ENCODE assay signal across 15 cellular contexts in the genomic region with DNA sequence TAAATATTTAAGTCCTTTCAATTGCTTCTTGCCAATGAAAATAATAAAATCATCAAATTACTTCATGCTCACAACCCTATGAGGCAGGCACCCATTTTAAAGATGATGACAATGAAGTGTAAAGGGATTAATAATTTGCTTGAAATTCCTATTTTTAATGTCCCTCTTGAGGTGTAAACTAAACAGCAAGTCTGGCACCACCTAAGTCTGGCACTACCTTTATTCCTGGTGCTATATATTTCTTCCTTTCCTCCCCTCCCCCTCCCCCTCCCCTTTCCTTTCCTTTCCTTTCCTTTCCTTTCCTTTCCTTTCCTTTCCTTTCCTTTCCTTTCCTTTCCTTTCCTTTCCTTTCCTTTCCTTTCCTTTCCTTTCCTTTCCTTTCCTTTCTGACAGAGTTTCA. TPM values are rescaled to one million over a fixed set of nuclear protein-coding genes. Genes with fewer than 3 reads are reported as not detected.
A peak's percentile ranks its signal among the peaks of the same experiment; 100 is the strongest.
DNase-seq lines count a peak whose midpoint lies in the region; ATAC-seq, FAIRE-seq and TF ChIP-seq lines count a peak whose summit lies in the region.
"Had no signal": no experiment of that assay in that cellular context is flagged by ENCODE, and none has a peak within 500 bp of the region (broad histone marks: within the 10 kb centered on the region; RNA-seq: fewer than 3 reads in every experiment).

No MANE protein-coding gene starts in this region.

- CTCF ChIA-PET in HepG2 (lab: Yijun Ruan, JAX; ENCODE audit: low intra/inter-chr PET ratio, low total read pairs), result no interaction called here
- CTCF ChIA-PET in WTC11 (lab: Charles Lee), result no interaction called here
- CTCF ChIA-PET in endothelial cell of umbilical vein (lab: Charles Lee), result interaction anchor here (1.2 to 2.5 kb wide), 3 partner anchors 10 to 128 kb away, joined by 5 to 12 read pairs (median 5); no protein-coding TSS in a partner anchor

- in situ Hi-C loops in HepG2 (cut with HindIII; ENCODE audit: extremely low pct_ligation_motif_present, low pct_unique_long_range_greater_than_20kb), result no loop called here

- no peaks in the 10 kb centered on the region for H3K4me1 ChIP-seq in HepG2 (ENCODE audit: insufficient read depth, low read length)
- no peaks in the 10 kb centered on the region for H3K4me1 ChIP-seq in right lobe of liver
- peaks cover 34% of the 10 kb centered on the region for H3K4me1 ChIP-seq in endothelial cell of umbilical vein (ENCODE audit: control insufficient read depth, extremely low read depth, insufficient read depth, low read length)
- peaks cover 0 to 2% of the 10 kb centered on the region in 2 donors for H3K4me1 ChIP-seq in neuronal stem cell (ENCODE audit: control insufficient read depth in 2 of 2, insufficient read depth in 1 of 2, low read depth in 1 of 2, low read length in 2 of 2)
- no peaks in the 10 kb centered on the region for H3K4me1 ChIP-seq in aorta (ENCODE audit: control insufficient read depth in 1 of 2, insufficient read depth in 2 of 2, low read length in 2 of 2)
- H3K4me1 ChIP-seq: BLaER1 treated with 17β-estradiol and CSF1 and Interleukin-3, amounts not matched to agents 10 nM and 100 nM had no signal

- H3K36me3 Mint-ChIP-seq in WTC11, result peaks cover 65% of the 10 kb centered on the region

- no TSS peak for BruUV-seq in HepG2 (replicated peaks; lab: Mats Ljungman, UMichigan)
- BruUV-seq in endothelial cell of umbilical vein (replicated peaks; lab: Mats Ljungman, UMichigan), result no TSS peak

- H3K4me3 Mint-ChIP-seq in WTC11, result no peak overlapping the region
- H3K4me3 Mint-ChIP-seq: B cell; CD8-positive, alpha-beta T cell had no signal

- no peak overlapping the region for H4K91ac ChIP-seq in neuronal stem cell (ENCODE audit: low read depth, low read length, poor library complexity)

- H2BK5ac ChIP-seq in neuronal stem cell (ENCODE audit: low read length), result no peak overlapping the region

- H2BK12ac ChIP-seq in neuronal stem cell (ENCODE audit: low read length), result no peak overlapping the region

- H3K27me3 Mint-ChIP-seq in WTC11 (ENCODE audit: low read depth), result no peaks in the 10 kb centered on the region

- intact Hi-C loops in HepG2 (cut with micrococcal nuclease; ENCODE audit: unreplicated experiment) (no loop called here), right lobe of liver (cut with DNase I) (no loop called here), endothelial cell of umbilical vein (cut with micrococcal nuclease) (loop anchor here (1.0 kb wide), 2 partner anchors 11 to 38 kb away; no protein-coding TSS in a partner anchor), aorta (cut with DNase I) (no loop called here)

- H3K14ac ChIP-seq in neuronal stem cell (ENCODE audit: low read length), result no peak overlapping the region

- peaks cover 22% of the 10 kb centered on the region for H3K9me3 Mint-ChIP-seq in WTC11

- no peaks in the 10 kb centered on the region; the same call in 1 of the 2 replicates for H3K9me3 ChIP-seq in HepG2 (ENCODE audit: low read length)
- no peaks in the 10 kb centered on the region for H3K9me3 ChIP-seq in right lobe of liver
- H3K9me3 ChIP-seq in endothelial cell of umbilical vein (replicated peaks; ENCODE audit: control insufficient read depth, insufficient read depth, low read length), result no peaks in the 10 kb centered on the region
- peaks cover 4 to 5% of the 10 kb centered on the region in 2 donors for H3K9me3 ChIP-seq in neuronal stem cell (replicated peaks in 1 of 2; ENCODE audit: control insufficient read depth in 2 of 2, insufficient read depth in 1 of 2, low read depth in 1 of 2, low read length in 2 of 2)
- H3K9me3 ChIP-seq in aorta (ENCODE audit: control insufficient read depth, low read length), result no peaks in the 10 kb centered on the region

- TF ChIP-seq EP300 in HepG2 (IDR thresholded peaks at IDR 0.05; ENCODE audit: low read depth in 2 of 2, low read length in 2 of 2), result no peak
- no peak for TF ChIP-seq EP300 in HepG2 (CRISPR knock-in tag; IDR thresholded peaks at IDR 0.05; ENCODE audit: borderline replicate concordance)

- no peak overlapping the region for H3K18ac ChIP-seq in neuronal stem cell (ENCODE audit: low read length)

- H2AK5ac ChIP-seq in neuronal stem cell (ENCODE audit: low read depth, low read length), result no peak overlapping the region

- dilution Hi-C loops in endothelial cell of umbilical vein (cut with MboI; ENCODE audit: extremely low pct_ligation_motif_present, low sequenced_read_pairs), result no loop called here

- H4K20me1 ChIP-seq in HepG2 (ENCODE audit: insufficient read depth, low read length) (no peaks in the 10 kb centered on the region), endothelial cell of umbilical vein (replicated peaks; ENCODE audit: control insufficient read depth, extremely low read depth, insufficient read depth, low read length) (no peaks in the 10 kb centered on the region)

- H3K9ac ChIP-seq in HepG2 (ENCODE audit: insufficient read depth, low read depth, low read length), result no peak overlapping the region
- no peak overlapping the region for H3K9ac ChIP-seq in endothelial cell of umbilical vein (replicated peaks; ENCODE audit: extremely low read depth, insufficient read depth, low read length)
- no peak overlapping the region for H3K9ac ChIP-seq in neuronal stem cell (ENCODE audit: low read depth, low read length, poor library complexity)
- H3K9ac ChIP-seq: BLaER1 treated with 17β-estradiol and CSF1 and Interleukin-3, amounts not matched to agents 10 nM and 100 nM had no signal

- H3K4me3 ChIP-seq in HepG2 (replicated peaks in 1 of 3; ENCODE audit: insufficient read depth in 1 of 3, low read depth in 2 of 3, low read length in 3 of 3), result no peak overlapping the region
- H3K4me3 ChIP-seq in right lobe of liver, result no peak overlapping the region
- no peak overlapping the region for H3K4me3 ChIP-seq in endothelial cell of umbilical vein (replicated peaks in 1 of 3; ENCODE audit: insufficient read depth in 1 of 3, low read depth in 1 of 3, low read length in 3 of 3)
- H3K4me3 ChIP-seq in neuronal stem cell (ENCODE audit: low read length in 2 of 2), result no peak overlapping the region
- H3K4me3 ChIP-seq in aorta (ENCODE audit: low read length in 2 of 2), result no peak overlapping the region
- H3K4me3 ChIP-seq: BLaER1 treated with 17β-estradiol and CSF1 and Interleukin-3, amounts not matched to agents 10 nM and 100 nM; HAP-1 had no signal

- no peak for TF ChIP-seq POLR2A in HepG2 (IDR thresholded peaks at IDR 0.05; ENCODE audit: insufficient read depth in 1 of 2, low read depth in 2 of 2, low read length in 2 of 2)
- no peak for TF ChIP-seq POLR2A in right lobe of liver (IDR thresholded peaks at IDR 0.05)
- TF ChIP-seq POLR2A in endothelial cell of umbilical vein (IDR thresholded peaks at IDR 0.05; ENCODE audit: low read depth, low read length), result no peak

- TF ChIP-seq CTCF in HepG2 (CRISPR knock-in tag; IDR thresholded peaks at IDR 0.05) (no peak), right lobe of liver (IDR thresholded peaks at IDR 0.05) (no peak), WTC11 (IDR thresholded peaks at IDR 0.05) (no peak), endothelial cell of umbilical vein (IDR thresholded peaks at IDR 0.05; ENCODE audit: extremely low read depth in 1 of 2, insufficient read depth in 1 of 2, low read depth in 1 of 2, low read length in 2 of 2) (no peak)

- no peak for DNase-seq in HepG2 (ENCODE audit: low spot score)
- no peak for DNase-seq in right lobe of liver
- DNase-seq in WTC11 (ENCODE audit: low spot score), result no peak
- no peak for DNase-seq in endothelial cell of umbilical vein (ENCODE audit: low read depth, low spot score)
- DNase-seq in neuronal stem cell (ENCODE audit: low spot score), result no peak
- no peak for DNase-seq in aorta
- DNase-seq: Calu3; CD8-positive, alpha-beta T cell; DMS79 treated with DMSO at 0.1 percent for 48 hours; GF-D8; GOT3 had no signal

- H2AFZ ChIP-seq in HepG2 (ENCODE audit: low read length) (no peak overlapping the region), endothelial cell of umbilical vein (ENCODE audit: low read depth, low read length) (no peak overlapping the region), neuronal stem cell (ENCODE audit: low read length) (no peak overlapping the region)

- H3K9me1 ChIP-seq in endothelial cell of umbilical vein (replicated peaks; ENCODE audit: control insufficient read depth, extremely low read depth, insufficient read depth, low read length), result no peaks in the 10 kb centered on the region

- H3K27me3 ChIP-seq in HepG2 (ENCODE audit: control insufficient read depth in 1 of 2, insufficient read depth in 2 of 2, low read length in 2 of 2) (no peaks in the 10 kb centered on the region), right lobe of liver (no peaks in the 10 kb centered on the region), endothelial cell of umbilical vein (ENCODE audit: control insufficient read depth in 2 of 2, insufficient read depth in 2 of 2, low read length in 2 of 2) (no peaks in the 10 kb centered on the region), neuronal stem cell (ENCODE audit: control insufficient read depth in 3 of 3, insufficient read depth in 3 of 3, low read depth in 1 of 3, low read length in 3 of 3) (no peaks in the 10 kb centered on the region), aorta (ENCODE audit: control insufficient read depth in 1 of 2, insufficient read depth in 2 of 2, low read length in 1 of 2) (no peaks in the 10 kb centered on the region)
- H3K27me3 ChIP-seq: BLaER1 treated with 17β-estradiol and CSF1 and Interleukin-3, amounts not matched to agents 10 nM and 100 nM had no signal

- H3K79me1 ChIP-seq in neuronal stem cell (ENCODE audit: low read depth, low read length), result no peaks in the 10 kb centered on the region

- H3K27ac ChIP-seq in HepG2 (ENCODE audit: extremely low read length, insufficient read depth, low read length) (no peak overlapping the region), right lobe of liver (no peak overlapping the region), endothelial cell of umbilical vein (ENCODE audit: insufficient read depth, low read depth, low read length) (no peak overlapping the region), neuronal stem cell (replicated peaks; ENCODE audit: low read length) (no peak overlapping the region), aorta (ENCODE audit: low read depth in 1 of 2, low read length in 2 of 2) (no peak overlapping the region)
- H3K27ac ChIP-seq: BLaER1 treated with 17β-estradiol and CSF1 and Interleukin-3, amounts not matched to agents 10 nM and 100 nM had no signal

- H3K23ac ChIP-seq in neuronal stem cell (ENCODE audit: low read depth, low read length, poor library complexity), result no peak overlapping the region

- H3K4me2 ChIP-seq in HepG2 (ENCODE audit: low read depth, low read length) (no peak overlapping the region), endothelial cell of umbilical vein (ENCODE audit: insufficient read depth, low read length) (peak overlapping the region; percentile 41), neuronal stem cell (ENCODE audit: insufficient read depth, low read length, poor library complexity, severe bottlenecking) (no peak overlapping the region)
- H3K4me2 ChIP-seq: BLaER1 treated with 17β-estradiol and CSF1 and Interleukin-3, amounts not matched to agents 10 nM and 100 nM had no signal

- peaks cover 76% of the 10 kb centered on the region for H3K4me1 Mint-ChIP-seq in WTC11
- H3K4me1 Mint-ChIP-seq: B cell had no signal

- POLR2A ChIA-PET in HepG2 (lab: Yijun Ruan, JAX), result no interaction called here
- POLR2A ChIA-PET in WTC11 (lab: Charles Lee), result no interaction called here
- POLR2A ChIA-PET in endothelial cell of umbilical vein (lab: Charles Lee), result no interaction called here

- ATAC-seq in HepG2 (no peak), right lobe of liver (no peak), WTC11 (no peak), aorta (ENCODE audit: low FRiP score) (no peak)
- ATAC-seq: CD8-positive, alpha-beta T cell had no signal

- no peaks in the 10 kb centered on the region for H3K79me2 ChIP-seq in HepG2 (ENCODE audit: insufficient read depth, low read length)
- peaks cover 15% of the 10 kb centered on the region for H3K79me2 ChIP-seq in endothelial cell of umbilical vein (ENCODE audit: control insufficient read depth, insufficient read depth, low read length)

- FAIRE-seq in HepG2 (lab: Jason Lieb, UNC) (no peak), endothelial cell of umbilical vein (lab: Jason Lieb, UNC) (no peak)

- H3K4ac ChIP-seq in neuronal stem cell (ENCODE audit: low read length), result no peak overlapping the region

- H2BK120ac ChIP-seq in neuronal stem cell (ENCODE audit: low read depth, low read length), result no peak overlapping the region

- no peak for TF ChIP-seq RAD21 in HepG2 (CRISPR knock-in tag; IDR thresholded peaks at IDR 0.05)

- H4K8ac ChIP-seq in neuronal stem cell (ENCODE audit: low read depth, low read length), result no peak overlapping the region

- H3K36me3 ChIP-seq in HepG2 (replicated peaks in 1 of 2; ENCODE audit: control insufficient read depth in 1 of 2, insufficient read depth in 2 of 2, low read length in 2 of 2) (no peaks in the 10 kb centered on the region), right lobe of liver (no peaks in the 10 kb centered on the region), endothelial cell of umbilical vein (ENCODE audit: control insufficient read depth in 2 of 2, extremely low read depth in 1 of 2, insufficient read depth in 2 of 2, low read length in 2 of 2) (peaks cover 2 to 3% of the 10 kb centered on the region in 2 experiments), neuronal stem cell (replicated peaks in 1 of 2; ENCODE audit: control insufficient read depth in 2 of 2, insufficient read depth in 2 of 2, low read length in 2 of 2) (no peaks in the 10 kb centered on the region), aorta (ENCODE audit: control insufficient read depth in 1 of 2, insufficient read depth in 2 of 2, low read length in 1 of 2) (no peaks in the 10 kb centered on the region)
- H3K36me3 ChIP-seq: HAP-1 had no signal

- peak overlapping the region; percentile 77; the same call in 1 of the 2 replicates for H3K27ac Mint-ChIP-seq in WTC11
- H3K27ac Mint-ChIP-seq: B cell; CD8-positive, alpha-beta T cell had no signal

- H2BK15ac ChIP-seq in neuronal stem cell (ENCODE audit: low read length), result no peak overlapping the region

RNA-seq across cellular contexts. Expression of gene FLT1, which starts 42.2 kb away (rescaled TPM):
- total RNA-seq in HepG2 (2016; rRNA removed; fragmentation: Illumina TruSeq; extraction: Trizol) (0.02 TPM in 1 of 2 replicates, not detected in the other), right lobe of liver (10 to 100 TPM; 10.6 to 66.4 (median 20.5) TPM), WTC11 (2021) (66.3 to 71.0 TPM (median 66.8 TPM) in 3 replicates), endothelial cell of umbilical vein (104 and 178 TPM in 2 replicates), aorta (10 to 100 TPM; 32.8 to 62.8 TPM)
- total RNA-seq in HepG2 (2016; cell fraction: cytosol; rRNA removed; fragmentation: Illumina TruSeq; extraction: Trizol; ENCODE audit: low read depth), result not detected in 2 replicates
- not detected in 2 replicates for total RNA-seq in HepG2 (2016; cell fraction: insoluble cytoplasmic fraction; rRNA removed; fragmentation: Illumina TruSeq; extraction: Trizol)
- not detected in 2 replicates for total RNA-seq in HepG2 (2016; cell fraction: membrane; rRNA removed; fragmentation: Illumina TruSeq; extraction: Trizol)
- not detected in 2 replicates for total RNA-seq in HepG2 (2016; cell fraction: nucleus; rRNA removed; fragmentation: Illumina TruSeq; extraction: Trizol)
- polyA plus RNA-seq in HepG2 (2011; rRNA removed) (not detected in 2 replicates), endothelial cell of umbilical vein (16.0 and 17.9 TPM in 2 replicates), aorta (under 1 TPM; 0.38 to 0.69 TPM)
- 0.03 TPM in 1 of 2 replicates, not detected in the other for polyA plus RNA-seq in HepG2 (2011; cell fraction: cytosol; rRNA removed)
- polyA plus RNA-seq in HepG2 (2011; cell fraction: nucleus; rRNA removed), result not detected in 2 replicates
- polyA plus RNA-seq in HepG2 (2012), result not detected in 2 replicates
- polyA plus RNA-seq in HepG2 (2016; cell fraction: cytosol; fragmentation: Illumina TruSeq; extraction: Trizol; ENCODE audit: low read depth), result not detected in 2 replicates
- polyA plus RNA-seq in HepG2 (2016; cell fraction: insoluble cytoplasmic fraction; fragmentation: Illumina TruSeq; extraction: Trizol; ENCODE audit: low read depth), result not detected in 2 replicates
- not detected in 2 replicates for polyA plus RNA-seq in HepG2 (2016; cell fraction: membrane; fragmentation: Illumina TruSeq; extraction: Trizol; ENCODE audit: low read depth)
- not detected in 2 replicates for polyA plus RNA-seq in HepG2 (2016; cell fraction: nucleus; fragmentation: Illumina TruSeq; extraction: Trizol; ENCODE audit: insufficient read depth, low read depth)
- polyA minus RNA-seq in HepG2 (2011; rRNA and poly(A)+ RNA removed; ENCODE audit: low replicate concordance), result not detected in 2 replicates
- not detected in 2 replicates for polyA minus RNA-seq in HepG2 (2011; cell fraction: cytosol; rRNA and poly(A)+ RNA removed)
- polyA minus RNA-seq in HepG2 (2011; cell fraction: nucleus; rRNA and poly(A)+ RNA removed), result not detected in 2 replicates
- polyA plus RNA-seq in endothelial cell of umbilical vein (2011; cell fraction: cytosol; rRNA removed), result 19.5 and 20.7 TPM in 2 replicates
- polyA plus RNA-seq in endothelial cell of umbilical vein (2011; cell fraction: nucleus; rRNA removed), result 34.8 and 37.3 TPM in 2 replicates
- 59.0 and 77.2 TPM in 2 replicates for polyA plus RNA-seq in endothelial cell of umbilical vein (2012)
- 47.7 and 52.6 TPM in 2 replicates for polyA minus RNA-seq in endothelial cell of umbilical vein
- not detected for polyA minus RNA-seq in endothelial cell of umbilical vein (2011; cell fraction: cytosol; rRNA and poly(A)+ RNA removed)
- polyA minus RNA-seq in endothelial cell of umbilical vein (2011; cell fraction: nucleus; rRNA and poly(A)+ RNA removed), result 36.8 and 57.0 TPM in 2 replicates
- polyA plus RNA-seq in neuronal stem cell (2013, experiment 1 of 2), result 0.07 TPM
- polyA plus RNA-seq in neuronal stem cell (2013, experiment 2 of 2), result 0.04 TPM
- total RNA-seq: Calu3, HT-29 had no signal

Comparison
In these comparisons a context has a peak if more than half of its experiments do, and no peak if none do; other contexts are left out.
1. RNA of gene FLT1, which starts 42.2 kb away (total RNA-seq): 104 to 178 TPM in endothelial cell of umbilical vein, 66.3 to 71.0 TPM in WTC11, 32.8 to 62.8 TPM in aorta and 10.6 to 66.4 TPM in right lobe of liver; 0.02 TPM in HepG2; every median in the first group is over 10 times any median in the second.